ENCODE assay signal across 1 cellular context in the genomic region with DNA sequence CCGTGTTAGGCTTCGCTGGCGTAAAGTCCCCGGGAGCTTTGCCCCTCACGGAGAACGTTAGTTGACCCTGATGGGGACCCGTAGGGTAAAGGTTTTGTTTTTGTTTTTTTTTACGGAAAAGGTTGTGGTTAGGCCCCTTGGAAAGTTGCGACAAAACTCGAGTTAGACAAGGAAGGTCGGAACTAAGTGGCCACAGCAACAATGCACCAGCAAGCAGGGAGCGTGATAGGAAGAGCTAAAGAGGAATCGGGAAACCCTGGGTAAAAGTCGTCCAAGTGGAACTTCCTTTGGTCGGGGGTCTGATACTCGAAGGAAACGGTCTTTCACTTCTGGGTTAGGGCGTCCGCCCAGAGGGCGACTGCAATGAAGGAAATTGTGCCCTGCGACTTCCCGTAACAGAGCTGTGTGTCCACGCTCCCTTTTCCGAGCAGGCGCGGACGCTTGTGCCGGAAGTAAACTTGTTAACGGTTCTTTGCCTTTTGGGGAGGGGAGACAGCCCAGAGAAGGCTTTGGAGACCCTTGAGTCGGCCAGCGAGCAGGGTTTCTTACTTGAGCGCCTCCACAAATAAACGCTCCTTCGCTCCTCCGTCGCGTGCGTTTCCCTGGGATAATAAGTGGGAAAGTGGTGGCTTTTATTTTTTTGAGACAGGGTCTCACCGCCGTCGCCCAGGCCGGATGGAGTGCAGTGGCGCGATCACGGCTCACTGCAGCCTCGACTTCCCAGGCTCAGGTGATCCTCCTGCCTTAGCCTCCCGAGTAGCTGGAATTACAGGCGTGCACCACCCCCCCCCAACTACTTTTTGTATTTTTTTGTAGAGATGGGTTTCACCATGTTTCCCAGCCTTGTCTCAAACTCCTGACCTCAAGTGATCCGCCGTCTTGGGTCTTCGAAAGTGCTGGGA.
A peak's percentile ranks its signal among the peaks of the same experiment; 100 is the strongest.
TF ChIP-seq lines count a peak whose summit lies in the region.

No MANE protein-coding gene starts in this region.

TF ChIP-seq in K562, 482 proteins besides CTCF, POLR2A, EP300 and RAD21 (continued from another document and continues in another):
- TF ChIP-seq, protein P1, sequence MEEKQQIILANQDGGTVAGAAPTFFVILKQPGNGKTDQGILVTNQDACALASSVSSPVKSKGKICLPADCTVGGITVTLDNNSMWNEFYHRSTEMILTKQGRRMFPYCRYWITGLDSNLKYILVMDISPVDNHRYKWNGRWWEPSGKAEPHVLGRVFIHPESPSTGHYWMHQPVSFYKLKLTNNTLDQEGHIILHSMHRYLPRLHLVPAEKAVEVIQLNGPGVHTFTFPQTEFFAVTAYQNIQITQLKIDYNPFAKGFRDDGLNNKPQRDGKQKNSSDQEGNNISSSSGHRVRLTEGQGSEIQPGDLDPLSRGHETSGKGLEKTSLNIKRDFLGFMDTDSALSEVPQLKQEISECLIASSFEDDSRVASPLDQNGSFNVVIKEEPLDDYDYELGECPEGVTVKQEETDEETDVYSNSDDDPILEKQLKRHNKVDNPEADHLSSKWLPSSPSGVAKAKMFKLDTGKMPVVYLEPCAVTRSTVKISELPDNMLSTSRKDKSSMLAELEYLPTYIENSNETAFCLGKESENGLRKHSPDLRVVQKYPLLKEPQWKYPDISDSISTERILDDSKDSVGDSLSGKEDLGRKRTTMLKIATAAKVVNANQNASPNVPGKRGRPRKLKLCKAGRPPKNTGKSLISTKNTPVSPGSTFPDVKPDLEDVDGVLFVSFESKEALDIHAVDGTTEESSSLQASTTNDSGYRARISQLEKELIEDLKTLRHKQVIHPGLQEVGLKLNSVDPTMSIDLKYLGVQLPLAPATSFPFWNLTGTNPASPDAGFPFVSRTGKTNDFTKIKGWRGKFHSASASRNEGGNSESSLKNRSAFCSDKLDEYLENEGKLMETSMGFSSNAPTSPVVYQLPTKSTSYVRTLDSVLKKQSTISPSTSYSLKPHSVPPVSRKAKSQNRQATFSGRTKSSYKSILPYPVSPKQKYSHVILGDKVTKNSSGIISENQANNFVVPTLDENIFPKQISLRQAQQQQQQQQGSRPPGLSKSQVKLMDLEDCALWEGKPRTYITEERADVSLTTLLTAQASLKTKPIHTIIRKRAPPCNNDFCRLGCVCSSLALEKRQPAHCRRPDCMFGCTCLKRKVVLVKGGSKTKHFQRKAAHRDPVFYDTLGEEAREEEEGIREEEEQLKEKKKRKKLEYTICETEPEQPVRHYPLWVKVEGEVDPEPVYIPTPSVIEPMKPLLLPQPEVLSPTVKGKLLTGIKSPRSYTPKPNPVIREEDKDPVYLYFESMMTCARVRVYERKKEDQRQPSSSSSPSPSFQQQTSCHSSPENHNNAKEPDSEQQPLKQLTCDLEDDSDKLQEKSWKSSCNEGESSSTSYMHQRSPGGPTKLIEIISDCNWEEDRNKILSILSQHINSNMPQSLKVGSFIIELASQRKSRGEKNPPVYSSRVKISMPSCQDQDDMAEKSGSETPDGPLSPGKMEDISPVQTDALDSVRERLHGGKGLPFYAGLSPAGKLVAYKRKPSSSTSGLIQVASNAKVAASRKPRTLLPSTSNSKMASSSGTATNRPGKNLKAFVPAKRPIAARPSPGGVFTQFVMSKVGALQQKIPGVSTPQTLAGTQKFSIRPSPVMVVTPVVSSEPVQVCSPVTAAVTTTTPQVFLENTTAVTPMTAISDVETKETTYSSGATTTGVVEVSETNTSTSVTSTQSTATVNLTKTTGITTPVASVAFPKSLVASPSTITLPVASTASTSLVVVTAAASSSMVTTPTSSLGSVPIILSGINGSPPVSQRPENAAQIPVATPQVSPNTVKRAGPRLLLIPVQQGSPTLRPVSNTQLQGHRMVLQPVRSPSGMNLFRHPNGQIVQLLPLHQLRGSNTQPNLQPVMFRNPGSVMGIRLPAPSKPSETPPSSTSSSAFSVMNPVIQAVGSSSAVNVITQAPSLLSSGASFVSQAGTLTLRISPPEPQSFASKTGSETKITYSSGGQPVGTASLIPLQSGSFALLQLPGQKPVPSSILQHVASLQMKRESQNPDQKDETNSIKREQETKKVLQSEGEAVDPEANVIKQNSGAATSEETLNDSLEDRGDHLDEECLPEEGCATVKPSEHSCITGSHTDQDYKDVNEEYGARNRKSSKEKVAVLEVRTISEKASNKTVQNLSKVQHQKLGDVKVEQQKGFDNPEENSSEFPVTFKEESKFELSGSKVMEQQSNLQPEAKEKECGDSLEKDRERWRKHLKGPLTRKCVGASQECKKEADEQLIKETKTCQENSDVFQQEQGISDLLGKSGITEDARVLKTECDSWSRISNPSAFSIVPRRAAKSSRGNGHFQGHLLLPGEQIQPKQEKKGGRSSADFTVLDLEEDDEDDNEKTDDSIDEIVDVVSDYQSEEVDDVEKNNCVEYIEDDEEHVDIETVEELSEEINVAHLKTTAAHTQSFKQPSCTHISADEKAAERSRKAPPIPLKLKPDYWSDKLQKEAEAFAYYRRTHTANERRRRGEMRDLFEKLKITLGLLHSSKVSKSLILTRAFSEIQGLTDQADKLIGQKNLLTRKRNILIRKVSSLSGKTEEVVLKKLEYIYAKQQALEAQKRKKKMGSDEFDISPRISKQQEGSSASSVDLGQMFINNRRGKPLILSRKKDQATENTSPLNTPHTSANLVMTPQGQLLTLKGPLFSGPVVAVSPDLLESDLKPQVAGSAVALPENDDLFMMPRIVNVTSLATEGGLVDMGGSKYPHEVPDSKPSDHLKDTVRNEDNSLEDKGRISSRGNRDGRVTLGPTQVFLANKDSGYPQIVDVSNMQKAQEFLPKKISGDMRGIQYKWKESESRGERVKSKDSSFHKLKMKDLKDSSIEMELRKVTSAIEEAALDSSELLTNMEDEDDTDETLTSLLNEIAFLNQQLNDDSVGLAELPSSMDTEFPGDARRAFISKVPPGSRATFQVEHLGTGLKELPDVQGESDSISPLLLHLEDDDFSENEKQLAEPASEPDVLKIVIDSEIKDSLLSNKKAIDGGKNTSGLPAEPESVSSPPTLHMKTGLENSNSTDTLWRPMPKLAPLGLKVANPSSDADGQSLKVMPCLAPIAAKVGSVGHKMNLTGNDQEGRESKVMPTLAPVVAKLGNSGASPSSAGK (IDR thresholded peaks at IDR 0.05), result peak; percentile 66
- TF ChIP-seq NFIC (IDR thresholded peaks at IDR 0.05) (0 out of 2 replicates have a peak, but pooled peaks have one; percentile 19), TRIM24 (IDR thresholded peaks at IDR 0.05) (peak in 1 of 2 experiments; percentile 73; a peak in 2 of 4 replicates), MAFG (tag; conservative IDR thresholded peaks at IDR 0.05) (no peak), ILF3 (IDR thresholded peaks at IDR 0.05; ENCODE audit: borderline replicate concordance) (no peak), POLR2AphosphoS5 (IDR thresholded peaks at IDR 0.05; ENCODE audit: control insufficient read depth, insufficient read depth, low read depth, low read length) (peak; percentile 63), ETV5 (CRISPR knock-in tag; IDR thresholded peaks at IDR 0.05; ENCODE audit: low read depth) (peak; percentile 89), XRCC5 (IDR thresholded peaks at IDR 0.05; ENCODE audit: low read depth, low read length) (peak; percentile 76), FOXJ2 (tag; IDR thresholded peaks at IDR 0.05) (peak; percentile 66), KAT7 (CRISPR knock-in tag; IDR thresholded peaks at IDR 0.05; ENCODE audit: borderline replicate concordance) (peak; percentile 71; the same call in 1 of the 2 replicates), ZBTB1 (CRISPR knock-in tag; IDR thresholded peaks at IDR 0.05; ENCODE audit: borderline replicate concordance, low read depth) (no peak), SP2 (IDR thresholded peaks at IDR 0.05; ENCODE audit: extremely low read depth, low read depth, low read length, poor library complexity, severe bottlenecking) (no peak), CC2D1A (IDR thresholded peaks at IDR 0.05) (no peak), ZNF436 (CRISPR knock-in tag; IDR thresholded peaks at IDR 0.05) (no peak), U2AF1 (optimal IDR thresholded peaks at IDR 0.05; ENCODE audit: low read depth, low read length) (no peak), FOXK2 (conservative IDR thresholded peaks at IDR 0.05 in 1 of 2, IDR thresholded peaks at IDR 0.05 in 1 of 2; ENCODE audit: low read depth in 2 of 2) (peak; percentile 58 to 76; a peak in 3 of 4 replicates), E2F3 (CRISPR knock-in tag; IDR thresholded peaks at IDR 0.05) (no peak)
- TF ChIP-seq, protein P2, sequence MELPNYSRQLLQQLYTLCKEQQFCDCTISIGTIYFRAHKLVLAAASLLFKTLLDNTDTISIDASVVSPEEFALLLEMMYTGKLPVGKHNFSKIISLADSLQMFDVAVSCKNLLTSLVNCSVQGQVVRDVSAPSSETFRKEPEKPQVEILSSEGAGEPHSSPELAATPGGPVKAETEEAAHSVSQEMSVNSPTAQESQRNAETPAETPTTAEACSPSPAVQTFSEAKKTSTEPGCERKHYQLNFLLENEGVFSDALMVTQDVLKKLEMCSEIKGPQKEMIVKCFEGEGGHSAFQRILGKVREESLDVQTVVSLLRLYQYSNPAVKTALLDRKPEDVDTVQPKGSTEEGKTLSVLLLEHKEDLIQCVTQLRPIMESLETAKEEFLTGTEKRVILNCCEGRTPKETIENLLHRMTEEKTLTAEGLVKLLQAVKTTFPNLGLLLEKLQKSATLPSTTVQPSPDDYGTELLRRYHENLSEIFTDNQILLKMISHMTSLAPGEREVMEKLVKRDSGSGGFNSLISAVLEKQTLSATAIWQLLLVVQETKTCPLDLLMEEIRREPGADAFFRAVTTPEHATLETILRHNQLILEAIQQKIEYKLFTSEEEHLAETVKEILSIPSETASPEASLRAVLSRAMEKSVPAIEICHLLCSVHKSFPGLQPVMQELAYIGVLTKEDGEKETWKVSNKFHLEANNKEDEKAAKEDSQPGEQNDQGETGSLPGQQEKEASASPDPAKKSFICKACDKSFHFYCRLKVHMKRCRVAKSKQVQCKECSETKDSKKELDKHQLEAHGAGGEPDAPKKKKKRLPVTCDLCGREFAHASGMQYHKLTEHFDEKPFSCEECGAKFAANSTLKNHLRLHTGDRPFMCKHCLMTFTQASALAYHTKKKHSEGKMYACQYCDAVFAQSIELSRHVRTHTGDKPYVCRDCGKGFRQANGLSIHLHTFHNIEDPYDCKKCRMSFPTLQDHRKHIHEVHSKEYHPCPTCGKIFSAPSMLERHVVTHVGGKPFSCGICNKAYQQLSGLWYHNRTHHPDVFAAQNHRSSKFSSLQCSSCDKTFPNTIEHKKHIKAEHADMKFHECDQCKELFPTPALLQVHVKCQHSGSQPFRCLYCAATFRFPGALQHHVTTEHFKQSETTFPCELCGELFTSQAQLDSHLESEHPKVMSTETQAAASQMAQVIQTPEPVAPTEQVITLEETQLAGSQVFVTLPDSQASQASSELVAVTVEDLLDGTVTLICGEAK (IDR thresholded peaks at IDR 0.05), result peak; percentile 77
- TF ChIP-seq, protein P2 (CRISPR knock-in tag; IDR thresholded peaks at IDR 0.05), result no peak
- TF ChIP-seq, protein P3, sequence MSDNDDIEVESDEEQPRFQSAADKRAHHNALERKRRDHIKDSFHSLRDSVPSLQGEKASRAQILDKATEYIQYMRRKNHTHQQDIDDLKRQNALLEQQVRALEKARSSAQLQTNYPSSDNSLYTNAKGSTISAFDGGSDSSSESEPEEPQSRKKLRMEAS (CRISPR knock-in tag; IDR thresholded peaks at IDR 0.05), result 0 out of 2 replicates have a peak, but pooled peaks have one; percentile 42
- TF ChIP-seq, protein P4, sequence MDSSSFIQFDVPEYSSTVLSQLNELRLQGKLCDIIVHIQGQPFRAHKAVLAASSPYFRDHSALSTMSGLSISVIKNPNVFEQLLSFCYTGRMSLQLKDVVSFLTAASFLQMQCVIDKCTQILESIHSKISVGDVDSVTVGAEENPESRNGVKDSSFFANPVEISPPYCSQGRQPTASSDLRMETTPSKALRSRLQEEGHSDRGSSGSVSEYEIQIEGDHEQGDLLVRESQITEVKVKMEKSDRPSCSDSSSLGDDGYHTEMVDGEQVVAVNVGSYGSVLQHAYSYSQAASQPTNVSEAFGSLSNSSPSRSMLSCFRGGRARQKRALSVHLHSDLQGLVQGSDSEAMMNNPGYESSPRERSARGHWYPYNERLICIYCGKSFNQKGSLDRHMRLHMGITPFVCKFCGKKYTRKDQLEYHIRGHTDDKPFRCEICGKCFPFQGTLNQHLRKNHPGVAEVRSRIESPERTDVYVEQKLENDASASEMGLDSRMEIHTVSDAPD (CRISPR knock-in tag; IDR thresholded peaks at IDR 0.05), result no peak
- TF ChIP-seq, protein P5, sequence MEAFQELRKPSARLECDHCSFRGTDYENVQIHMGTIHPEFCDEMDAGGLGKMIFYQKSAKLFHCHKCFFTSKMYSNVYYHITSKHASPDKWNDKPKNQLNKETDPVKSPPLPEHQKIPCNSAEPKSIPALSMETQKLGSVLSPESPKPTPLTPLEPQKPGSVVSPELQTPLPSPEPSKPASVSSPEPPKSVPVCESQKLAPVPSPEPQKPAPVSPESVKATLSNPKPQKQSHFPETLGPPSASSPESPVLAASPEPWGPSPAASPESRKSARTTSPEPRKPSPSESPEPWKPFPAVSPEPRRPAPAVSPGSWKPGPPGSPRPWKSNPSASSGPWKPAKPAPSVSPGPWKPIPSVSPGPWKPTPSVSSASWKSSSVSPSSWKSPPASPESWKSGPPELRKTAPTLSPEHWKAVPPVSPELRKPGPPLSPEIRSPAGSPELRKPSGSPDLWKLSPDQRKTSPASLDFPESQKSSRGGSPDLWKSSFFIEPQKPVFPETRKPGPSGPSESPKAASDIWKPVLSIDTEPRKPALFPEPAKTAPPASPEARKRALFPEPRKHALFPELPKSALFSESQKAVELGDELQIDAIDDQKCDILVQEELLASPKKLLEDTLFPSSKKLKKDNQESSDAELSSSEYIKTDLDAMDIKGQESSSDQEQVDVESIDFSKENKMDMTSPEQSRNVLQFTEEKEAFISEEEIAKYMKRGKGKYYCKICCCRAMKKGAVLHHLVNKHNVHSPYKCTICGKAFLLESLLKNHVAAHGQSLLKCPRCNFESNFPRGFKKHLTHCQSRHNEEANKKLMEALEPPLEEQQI (IDR thresholded peaks at IDR 0.05), result 0 out of 2 replicates have a peak, but pooled peaks have one; percentile 65
